In genomic region chr1:223147409-223147808, GRCh38 we compare ENCODE assay signal across 8 cellular contexts. TPM values are rescaled to one million over a fixed set of nuclear protein-coding genes. Genes with fewer than 3 reads are reported as not detected.
"Had no signal": no experiment of that assay in that cellular context is flagged by ENCODE, and none has a peak within 500 bp of the region (broad histone marks: within the 10 kb centered on the region; RNA-seq: fewer than 3 reads in every experiment).

No MANE protein-coding gene starts in this region.

- H3K4me2 ChIP-seq: KMS-11 had no signal

- H3K9ac ChIP-seq: KMS-11 had no signal

- FAIRE-seq: HepG2, HTR-8/SVneo had no signal

- DNase-seq: IMR-90, KBM-7, KG1 had no signal

- ATAC-seq: HepG2 had no signal

- H3K27ac ChIP-seq: HL-60, KMS-11 had no signal

RNA-seq across cellular contexts. Expression of gene TLR5, which starts 4.4 kb away (rescaled TPM):
- total RNA-seq: HepG2, HT1080 had no signal
- polyA plus RNA-seq: HepG2 had no signal
